Comparison of ENCODE assay signal across 8 cellular contexts in genomic region chr2:105403785-105404698, GRCh38. TPM values are rescaled to one million over a fixed set of nuclear protein-coding genes. Genes with fewer than 3 reads are reported as not detected.
DNase-seq lines count a peak whose midpoint lies in the region; ATAC-seq, FAIRE-seq and TF ChIP-seq lines count a peak whose summit lies in the region.
"Had no signal": no experiment of that assay in that cellular context is flagged by ENCODE, and none has a peak within 500 bp of the region (broad histone marks: within the 10 kb centered on the region; RNA-seq: fewer than 3 reads in every experiment).

No MANE protein-coding gene starts in this region.

- TF ChIP-seq CTCF in HFFc6 (IDR thresholded peaks at IDR 0.05) (peak; percentile 76), thoracic aorta (IDR thresholded peaks at IDR 0.05) (no peak)

- no peak for FAIRE-seq in GM19239 (lab: Jason Lieb, UNC)

- H3K36me3 Mint-ChIP-seq in HFFc6 (ENCODE audit: low read depth) = no peaks in the 10 kb centered on the region
- H3K36me3 Mint-ChIP-seq: activated naive CD8-positive, alpha-beta T cell treated with anti-CD3 and anti-CD28 coated beads for 36 hours had no signal

- no peak overlapping the region for H3K4me3 ChIP-seq in thoracic aorta

- no peaks in the 10 kb centered on the region; the same call in 1 of the 2 replicates for H3K27me3 Mint-ChIP-seq in HFFc6 (ENCODE audit: insufficient read depth)

- H3K27ac Mint-ChIP-seq in HFFc6 = peak overlapping the region; percentile 99
- H3K27ac Mint-ChIP-seq: activated naive CD8-positive, alpha-beta T cell treated with anti-CD3 and anti-CD28 coated beads for 36 hours had no signal

- DNase-seq in HFFc6 (peak; percentile 95), left cardiac atrium (no peak), thoracic aorta (ENCODE audit: low spot score) (no peak), GM19239 (ENCODE audit: insufficient read length, low spot score) (no peak), foreskin melanocyte (no peak)
- DNase-seq: activated naive CD8-positive, alpha-beta T cell treated with anti-CD3 and anti-CD28 coated beads for 36 hours had no signal

- H3K27me3 ChIP-seq in thoracic aorta (replicated peaks; ENCODE audit: insufficient read depth) = no peaks in the 10 kb centered on the region

- H3K9me3 ChIP-seq in thoracic aorta = no peaks in the 10 kb centered on the region

- ATAC-seq in SK-N-SH treated with all-trans-retinoic acid at 6 μM for 48 hours = peak; percentile 63
- ATAC-seq in left cardiac atrium = peak; percentile 43 to 81
- peak; percentile 60 for ATAC-seq in thoracic aorta (ENCODE audit: insufficient number of reproducible peaks, low FRiP score, low read depth)
- no peak for ATAC-seq in GM18867 (IDR thresholded peaks at IDR 0.05; ENCODE audit: unreplicated experiment)

- peak overlapping the region in 1 of 2 donors; percentile 70 for H3K27ac ChIP-seq in thoracic aorta

- peaks cover 9 to 28% of the 10 kb centered on the region in 2 donors for H3K4me1 ChIP-seq in thoracic aorta (ENCODE audit: control insufficient read depth in 1 of 2, low read depth in 2 of 2)

- no peaks in the 10 kb centered on the region for H3K9me3 Mint-ChIP-seq in HFFc6
- H3K9me3 Mint-ChIP-seq: activated naive CD8-positive, alpha-beta T cell treated with anti-CD3 and anti-CD28 coated beads for 36 hours had no signal

- intact Hi-C loops in left cardiac atrium (cut with DNase I) = no loop called here

- peaks cover 63% of the 10 kb centered on the region for H3K4me1 Mint-ChIP-seq in HFFc6 (ENCODE audit: low read depth)
- H3K4me1 Mint-ChIP-seq: activated naive CD8-positive, alpha-beta T cell treated with anti-CD3 and anti-CD28 coated beads for 36 hours had no signal

- H3K4me3 Mint-ChIP-seq in HFFc6 = peak overlapping the region; percentile 81
- H3K4me3 Mint-ChIP-seq: activated naive CD8-positive, alpha-beta T cell treated with anti-CD3 and anti-CD28 coated beads for 36 hours had no signal

- H3K36me3 ChIP-seq in thoracic aorta = no peaks in the 10 kb centered on the region

TF ChIP-seq in SK-N-SH treated with all-trans-retinoic acid at 6 μM for 48 hours, 23 proteins besides CTCF, POLR2A, EP300 and RAD21:
- TF ChIP-seq ZFP3 (CRISPR knock-in tag; IDR thresholded peaks at IDR 0.05) = no peak
- TF ChIP-seq ZFP30 (CRISPR knock-in tag; IDR thresholded peaks at IDR 0.05) = no peak
- no peak for TF ChIP-seq PATZ1 (CRISPR knock-in tag; IDR thresholded peaks at IDR 0.05; ENCODE audit: borderline replicate concordance)
- TF ChIP-seq PPARA (CRISPR knock-in tag; IDR thresholded peaks at IDR 0.05; ENCODE audit: borderline replicate concordance) = no peak
- no peak for TF ChIP-seq POU6F1 (CRISPR knock-in tag; IDR thresholded peaks at IDR 0.05; ENCODE audit: borderline replicate concordance, low read depth)
- no peak for TF ChIP-seq BACH2 (CRISPR knock-in tag; IDR thresholded peaks at IDR 0.05; ENCODE audit: borderline replicate concordance)
- TF ChIP-seq ESRRG (CRISPR knock-in tag; IDR thresholded peaks at IDR 0.05) = no peak
- TF ChIP-seq ZNF70 (CRISPR knock-in tag; IDR thresholded peaks at IDR 0.05) = no peak
- TF ChIP-seq ISL1 (CRISPR knock-in tag; IDR thresholded peaks at IDR 0.05) = no peak
- no peak for TF ChIP-seq ZC3H10 (CRISPR knock-in tag; IDR thresholded peaks at IDR 0.05)
- no peak for TF ChIP-seq RARB (CRISPR knock-in tag; IDR thresholded peaks at IDR 0.05)
- TF ChIP-seq TCF4 (CRISPR knock-in tag; IDR thresholded peaks at IDR 0.05; ENCODE audit: borderline replicate concordance) = no peak
- no peak for TF ChIP-seq TOX (CRISPR knock-in tag; IDR thresholded peaks at IDR 0.05; ENCODE audit: borderline replicate concordance)
TF ChIP-seq in SK-N-SH treated with all-trans-retinoic acid at 6 μM for 48 hours: peak in this region for 0.

RNA-seq across cellular contexts. Expression of gene FHL2, which starts 5.2 kb away (rescaled TPM):
- total RNA-seq in HFFc6 (2021; fragmentation: NEBNext Ultra II Directional; extraction: Animal tissue kit (Norgen Biotek cat#: 25700)) = 100 to 1,000 TPM; 211 to 281 (median 243) TPM
- total RNA-seq in left cardiac atrium = 10 to 100 TPM; 32.3 to 92.2 TPM
- total RNA-seq in thoracic aorta = 100 to 1,000 TPM in 1 of 2 donors, 10 to 100 TPM in 1; 77.6 to 107 TPM
